In genomic region chr6:97186416-97186999, GRCh38 we compare ENCODE assay signal across 8 cellular contexts.
DNase-seq lines count a peak whose midpoint lies in the region; ATAC-seq, FAIRE-seq and TF ChIP-seq lines count a peak whose summit lies in the region.

No MANE protein-coding gene starts in this region.

- H3K27ac Mint-ChIP-seq in natural killer cell treated with Interleukin-12 subunit alpha and Interleukin-12 subunit beta and Interleukin-15 and Interleukin-18, amount 100 ng/mL, for 72 hours = no peak overlapping the region

- H3K4me1 Mint-ChIP-seq in natural killer cell treated with Interleukin-12 subunit alpha and Interleukin-12 subunit beta and Interleukin-15 and Interleukin-18, amount 100 ng/mL, for 72 hours (ENCODE audit: low read depth in 2 of 2) = peaks cover 0 to 5% of the 10 kb centered on the region in 2 donors

- TF ChIP-seq CTCF in D721Med (IDR thresholded peaks at IDR 0.05; ENCODE audit: insufficient read depth, missing control alignments) (peak; percentile 99), epithelial cell of esophagus (IDR thresholded peaks at IDR 0.05; ENCODE audit: insufficient read depth, low read depth, low read length, missing control alignments) (peak; percentile 90), stomach (IDR thresholded peaks at IDR 0.05) (peak in 5 of 7 experiments; percentile 56 to 82 (median 66))

- H3K4me1 ChIP-seq in stomach = no peaks in the 10 kb centered on the region

- H3K27ac ChIP-seq in stomach = no peak overlapping the region

- 19 to 31% (median 25%) methylated on average over 3 of the region's 3 CpGs for WGBS in stomach, 5 donors

- H3K4me3 ChIP-seq in epithelial cell of esophagus (ENCODE audit: low read length) = no peak overlapping the region
- no peak overlapping the region for H3K4me3 ChIP-seq in stomach

- no peaks in the 10 kb centered on the region for H3K9me3 ChIP-seq in stomach

- no peaks in the 10 kb centered on the region for H3K27me3 Mint-ChIP-seq in natural killer cell treated with Interleukin-12 subunit alpha and Interleukin-12 subunit beta and Interleukin-15 and Interleukin-18, amount 100 ng/mL, for 72 hours

- no peaks in the 10 kb centered on the region for H3K36me3 ChIP-seq in stomach

- H3K9me3 Mint-ChIP-seq in natural killer cell treated with Interleukin-12 subunit alpha and Interleukin-12 subunit beta and Interleukin-15 and Interleukin-18, amount 100 ng/mL, for 72 hours = no peaks in the 10 kb centered on the region

- TF ChIP-seq EP300 in stomach (IDR thresholded peaks at IDR 0.05) = no peak

- no peak overlapping the region for H3K4me3 Mint-ChIP-seq in natural killer cell treated with Interleukin-12 subunit alpha and Interleukin-12 subunit beta and Interleukin-15 and Interleukin-18, amount 100 ng/mL, for 72 hours

- DNase-seq in D721Med (ENCODE audit: insufficient read length, low spot score) (no peak), NCI-H82 (lab: John Stamatoyannopoulos, UW) (peak; percentile 80), epithelial cell of esophagus (ENCODE audit: low read depth) (peak; percentile 76), stomach (peak; percentile 60)
- DNase-seq in activated CD8-positive, alpha-beta memory T cell treated with anti-CD3 and anti-CD28 coated beads for 48 hours (ENCODE audit: low read depth in 2 of 3, low spot score in 2 of 3) = peak; percentile 9 to 20 (median 16)
- peak; percentile 66 for DNase-seq in natural killer cell treated with Interleukin-12 subunit alpha and Interleukin-12 subunit beta and Interleukin-15 and Interleukin-18, amount 100 ng/mL, for 72 hours (ENCODE audit: low spot score)

- intact Hi-C loops in stomach (cut with DNase I; ENCODE audit: low total_unique reads) = no loop called here

- FAIRE-seq in D721Med (lab: Jason Lieb, UNC) = peak; percentile 71

- no peak for TF ChIP-seq POLR2A in stomach (IDR thresholded peaks at IDR 0.05)

- no peaks in the 10 kb centered on the region for H3K36me3 Mint-ChIP-seq in natural killer cell treated with Interleukin-12 subunit alpha and Interleukin-12 subunit beta and Interleukin-15 and Interleukin-18, amount 100 ng/mL, for 72 hours

- no peaks in the 10 kb centered on the region for H3K27me3 ChIP-seq in stomach

- ATAC-seq in GM19397 (IDR thresholded peaks at IDR 0.05; ENCODE audit: unreplicated experiment) (peak; percentile 78), HG03457 (IDR thresholded peaks at IDR 0.05; ENCODE audit: unreplicated experiment) (peak; percentile 86)
- peak in 1 of 2 donors; percentile 69 for ATAC-seq in natural killer cell treated with Interleukin-12 subunit alpha and Interleukin-12 subunit beta and Interleukin-15 and Interleukin-18, amount 100 ng/mL, for 72 hours
